In genomic region chr14:90871605-90872233, GRCh38 we compare ENCODE assay signal across 15 cellular contexts. TPM values are rescaled to one million over a fixed set of nuclear protein-coding genes. Genes with fewer than 3 reads are reported as not detected.
A peak's percentile ranks its signal among the peaks of the same experiment; 100 is the strongest.
DNase-seq lines count a peak whose midpoint lies in the region; ATAC-seq, FAIRE-seq and TF ChIP-seq lines count a peak whose summit lies in the region.
"Had no signal": no experiment of that assay in that cellular context is flagged by ENCODE, and none has a peak within 500 bp of the region (broad histone marks: within the 10 kb centered on the region; RNA-seq: fewer than 3 reads in every experiment).

No MANE protein-coding gene starts in this region.

- 90 to 96% (median 93%) methylated on average over 9 of the region's 9 CpGs for WGBS in adrenal gland, 4 donors

- peak; percentile 98 for FAIRE-seq in islet of Langerhans (lab: Jason Lieb, UNC)
- FAIRE-seq: GM12891 had no signal

- no peak for TF ChIP-seq CTCF in AG10803 (conservative IDR thresholded peaks at IDR 0.05; ENCODE audit: low read length)
- TF ChIP-seq CTCF in adrenal gland (IDR thresholded peaks at IDR 0.05), result no peak

- H3K36me3 ChIP-seq in adrenal gland (replicated peaks in 1 of 2), result no peaks in the 10 kb centered on the region
- H3K36me3 ChIP-seq: right lobe of liver had no signal

- peak; percentile 48 for DNase-seq in AG10803 (ENCODE audit: low read depth)
- peak; percentile 24 for DNase-seq in HS-5 (ENCODE audit: low read depth)
- peak; percentile 58 for DNase-seq in amniotic epithelial cell (ENCODE audit: low read depth)
- DNase-seq in adrenal gland, result no peak
- DNase-seq in activated T-cell treated with anti-CD3 and anti-CD28 coated beads, Interleukin-2, amount 50 U/mL, for 48 hours, result no peak
- DNase-seq: activated CD8-positive, alpha-beta T cell treated with anti-CD3 and anti-CD28 coated beads, Interleukin-2, amount 10 ng/mL, durations not matched to agents 7 days and 5 days; esophagus squamous epithelium; mesendoderm; NCI-H446 treated with DMSO at 0.1 percent for 48 hours; right lobe of liver had no signal

- no peaks in the 10 kb centered on the region for H3K9me3 ChIP-seq in adrenal gland (replicated peaks in 1 of 3)
- H3K9me3 ChIP-seq: esophagus squamous epithelium, right lobe of liver had no signal

- ATAC-seq in HG02840 (IDR thresholded peaks at IDR 0.05; ENCODE audit: low FRiP score, unreplicated experiment) (no peak), GM18858 (IDR thresholded peaks at IDR 0.05; ENCODE audit: unreplicated experiment) (no peak)
- ATAC-seq: activated CD8-positive, alpha-beta T cell treated with anti-CD3 and anti-CD28 coated beads, Interleukin-2, amount 10 ng/mL, durations not matched to agents 7 days and 5 days had no signal

- H3K4me1 ChIP-seq in adrenal gland (replicated peaks in 1 of 2), result no peaks in the 10 kb centered on the region
- H3K4me1 ChIP-seq: right lobe of liver had no signal

- no peak for TF ChIP-seq POLR2A in adrenal gland (IDR thresholded peaks at IDR 0.05)

- H3K27me3 ChIP-seq in adrenal gland, result no peaks in the 10 kb centered on the region
- H3K27me3 ChIP-seq: esophagus squamous epithelium, right lobe of liver had no signal

- intact Hi-C loops in adrenal gland (cut with DNase I), result no loop called here

- no peak overlapping the region for H3K27ac ChIP-seq in adrenal gland
- H3K27ac ChIP-seq: C4-2B, right lobe of liver had no signal

- no peak overlapping the region for H3K4me3 ChIP-seq in AG10803 (ENCODE audit: low read length)
- H3K4me3 ChIP-seq in adrenal gland, result no peak overlapping the region
- H3K4me3 ChIP-seq: esophagus squamous epithelium, right lobe of liver had no signal

RNA-seq across cellular contexts. Expression of gene TTC7B, which starts 55.5 kb away (rescaled TPM):
- 10 to 100 TPM; 13.6 to 58.4 (median 26.0) TPM for total RNA-seq in adrenal gland
- 10 to 100 TPM in 2 of 3 donors, 1 to 10 TPM in 1; 10.0 to 13.6 (median 11.7) TPM for polyA plus RNA-seq in adrenal gland

Comparison
In these comparisons a context has a peak if more than half of its experiments do, and no peak if none do; other contexts are left out.
1. DNase-seq: peak in AG10803 (single experiment), HS-5 (single experiment) and amniotic epithelial cell (single experiment); none in adrenal gland (0 of 7) and activated T-cell treated with anti-CD3 and anti-CD28 coated beads, Interleukin-2, amount 50 U/mL, for 48 hours (0 of 2).